Comparison of ENCODE assay signal across 8 cellular contexts in the genomic region with DNA sequence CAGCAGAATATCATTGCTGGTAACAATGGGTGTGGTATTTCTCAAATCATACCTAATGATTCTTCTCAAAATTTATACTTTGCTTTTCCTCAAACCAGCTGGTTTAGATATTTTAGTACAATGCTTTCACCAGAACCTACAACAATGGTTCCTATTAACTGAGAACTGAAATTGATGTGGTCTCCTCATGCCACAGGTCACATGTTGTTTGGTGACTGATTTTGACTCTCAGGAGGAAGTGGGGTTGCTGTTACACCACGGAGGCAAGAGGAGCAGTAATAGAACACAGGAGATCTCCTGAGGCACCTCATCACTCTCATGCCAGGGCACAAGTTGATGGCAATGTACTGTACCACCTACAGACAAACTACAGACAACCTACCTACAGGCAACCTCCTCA. TPM values are rescaled to one million over a fixed set of nuclear protein-coding genes. Genes with fewer than 3 reads are reported as not detected.
DNase-seq lines count a peak whose midpoint lies in the region; ATAC-seq and TF ChIP-seq lines count a peak whose summit lies in the region.

No MANE protein-coding gene starts in this region.

- no peak overlapping the region for H3K4me3 ChIP-seq in GM12864 (ENCODE audit: low read depth, low read length)

- peaks cover 31% of the 10 kb centered on the region for H3K4me1 Mint-ChIP-seq in activated T-helper 17 cell treated with anti-CD3 and anti-CD28 coated beads, Interleukin-2, amount 50 U/mL, for 72 hours

- TF ChIP-seq CTCF in GM12864 (IDR thresholded peaks at IDR 0.05; ENCODE audit: low read depth, low read length, missing control alignments), result no peak

- no peak overlapping the region for H3K27ac Mint-ChIP-seq in activated T-helper 17 cell treated with anti-CD3 and anti-CD28 coated beads, Interleukin-2, amount 50 U/mL, for 72 hours

- H3K27me3 Mint-ChIP-seq in activated T-helper 17 cell treated with anti-CD3 and anti-CD28 coated beads, Interleukin-2, amount 50 U/mL, for 72 hours, result peaks cover 4% of the 10 kb centered on the region

- no peak overlapping the region for H3K4me3 Mint-ChIP-seq in activated T-helper 17 cell treated with anti-CD3 and anti-CD28 coated beads, Interleukin-2, amount 50 U/mL, for 72 hours

- DNase-seq in GM12864 (ENCODE audit: low read depth), result peak; percentile 83
- no peak for DNase-seq in DMS153 (lab: John Stamatoyannopoulos, UW)
- DNase-seq in stimulated activated CD4-positive, alpha-beta T cell treated with anti-CD3 and anti-CD28 coated beads, Interleukin-4, amount 100 ng/mL, for 1 hour, result no peak
- DNase-seq in SK-N-DZ (ENCODE audit: low spot score), result no peak
- DNase-seq in stimulated activated CD4-positive, alpha-beta T cell treated with anti-CD3 and anti-CD28 coated beads, Interleukin-4, amount 100 ng/mL, for 24 hours, result no peak

- peak; percentile 45 for ATAC-seq in GM19468 (IDR thresholded peaks at IDR 0.05; ENCODE audit: extremely low read depth, unreplicated experiment)
- ATAC-seq in HG03442 (IDR thresholded peaks at IDR 0.05; ENCODE audit: unreplicated experiment), result peak; percentile 43
- ATAC-seq in activated T-helper 17 cell treated with anti-CD3 and anti-CD28 coated beads, Interleukin-2, amount 50 U/mL, for 72 hours (replicated peaks), result peak; percentile 5

- no peaks in the 10 kb centered on the region for H3K36me3 Mint-ChIP-seq in activated T-helper 17 cell treated with anti-CD3 and anti-CD28 coated beads, Interleukin-2, amount 50 U/mL, for 72 hours (ENCODE audit: low read depth)

- peaks cover 5% of the 10 kb centered on the region for H3K9me3 Mint-ChIP-seq in activated T-helper 17 cell treated with anti-CD3 and anti-CD28 coated beads, Interleukin-2, amount 50 U/mL, for 72 hours

RNA-seq across cellular contexts. Expression of gene CEP68, which starts 3.0 kb away (rescaled TPM):
- total RNA-seq in activated T-helper 17 cell treated with anti-CD3 and anti-CD28 coated beads, Interleukin-2, amount 50 U/mL, for 72 hours, result 10 to 100 TPM in 1 of 2 donors, 1 to 10 TPM in 1; 6.9 to 10.5 TPM
- polyA plus RNA-seq in SK-N-DZ (2014; cell fraction: cytosol; rRNA removed), result 14.8 and 19.1 TPM in 2 replicates
- polyA plus RNA-seq in SK-N-DZ (2014; cell fraction: nucleus; rRNA removed), result 9.3 and 11.1 TPM in 2 replicates
